Comparison of ENCODE assay signal across 1 cellular context in genomic region chr13:21079206-21079605, GRCh38.
TF ChIP-seq lines count a peak whose summit lies in the region.

No MANE protein-coding gene starts in this region.

TF ChIP-seq in H1, 55 proteins besides CTCF, POLR2A, EP300 and RAD21:
- TF ChIP-seq ZNF274 (IDR thresholded peaks at IDR 0.05; ENCODE audit: borderline replicate concordance, extremely low read depth, low read length) (no peak), GABPA (IDR thresholded peaks at IDR 0.05; ENCODE audit: borderline replicate concordance, insufficient read depth, low read length) (no peak)
